In the genomic region with DNA sequence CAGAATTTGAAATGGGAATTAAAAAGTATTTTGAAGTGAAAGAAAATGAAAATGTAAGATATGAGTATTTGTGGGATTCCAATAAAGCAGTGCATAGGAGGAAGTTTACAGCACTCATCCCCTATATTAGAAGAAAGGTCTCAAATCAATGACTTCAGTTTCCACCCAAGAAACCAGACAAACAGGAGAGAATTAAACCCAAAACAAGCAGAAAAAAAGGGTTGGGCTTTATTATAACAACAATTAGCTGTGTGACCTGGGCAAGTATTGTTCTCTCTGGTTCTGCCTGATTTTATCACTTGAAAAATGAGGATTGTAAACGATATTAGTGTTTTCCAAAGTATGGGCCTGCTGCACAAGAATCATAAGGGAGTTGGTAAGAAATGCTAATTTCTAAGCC, we compare ENCODE assay signal across 27 cellular contexts.
"Had no signal": no experiment of that assay in that cellular context is flagged by ENCODE, and none has a peak within 500 bp of the region (broad histone marks: within the 10 kb centered on the region; RNA-seq: fewer than 3 reads in every experiment).

No MANE protein-coding gene starts in this region.

- H3K4me3 Mint-ChIP-seq: stimulated activated effector memory CD8-positive, alpha-beta T cell treated with anti-CD3 and anti-CD28 coated beads, Interleukin-12 subunit alpha, Interleukin-12 subunit beta, amount 100 ng/mL, for 72 hours; stimulated activated memory B cell treated with anti-CD40 and anti-IgM and Interleukin-4, amounts not matched to agents 10 μg/mL and 1 μg/mL and 100 μg/mL, for 72 hours; stimulated activated naive B cell treated with anti-CD40 and anti-IgM and Interleukin-4, amounts not matched to agents 10 μg/mL and 1 μg/mL and 100 μg/mL, for 72 hours; stimulated activated naive CD8-positive, alpha-beta T cell treated with anti-CD3 and anti-CD28 coated beads, Interleukin-15, amount 100 ng/mL, for 72 hours; stimulated activated naive CD8-positive, alpha-beta T cell treated with anti-CD3 and anti-CD28 coated beads, Interleukin-15, Interleukin-2, amounts not matched to agents 100 ng/mL and 50 ng/mL, for 24 hours had no signal

- H3K27me3 ChIP-seq: testis, thyroid gland, tibial nerve, transverse colon, upper lobe of left lung, upper lobe of right lung, uterus, vagina had no signal

- H3K4me1 ChIP-seq: suprapubic skin, testis, upper lobe of right lung, uterus, vagina had no signal

- H3K36me3 Mint-ChIP-seq: stimulated activated effector memory CD8-positive, alpha-beta T cell treated with anti-CD3 and anti-CD28 coated beads, Interleukin-12 subunit alpha, Interleukin-12 subunit beta, amount 100 ng/mL, for 72 hours; stimulated activated memory B cell treated with anti-CD40 and anti-IgM and Interleukin-4, amounts not matched to agents 10 μg/mL and 1 μg/mL and 100 μg/mL, for 72 hours; stimulated activated naive B cell treated with anti-CD40 and anti-IgM and Interleukin-4, amounts not matched to agents 10 μg/mL and 1 μg/mL and 100 μg/mL, for 72 hours had no signal

- H3K9me3 Mint-ChIP-seq: stimulated activated effector memory CD8-positive, alpha-beta T cell treated with anti-CD3 and anti-CD28 coated beads, Interleukin-12 subunit alpha, Interleukin-12 subunit beta, amount 100 ng/mL, for 72 hours; stimulated activated memory B cell treated with anti-CD40 and anti-IgM and Interleukin-4, amounts not matched to agents 10 μg/mL and 1 μg/mL and 100 μg/mL, for 72 hours; stimulated activated naive B cell treated with anti-CD40 and anti-IgM and Interleukin-4, amounts not matched to agents 10 μg/mL and 1 μg/mL and 100 μg/mL, for 72 hours; stimulated activated naive CD8-positive, alpha-beta T cell treated with anti-CD3 and anti-CD28 coated beads, Interleukin-15, amount 100 ng/mL, for 72 hours; stimulated activated naive CD8-positive, alpha-beta T cell treated with anti-CD3 and anti-CD28 coated beads, Interleukin-15, Interleukin-2, amounts not matched to agents 100 ng/mL and 50 ng/mL, for 24 hours had no signal

- H3K27ac Mint-ChIP-seq: stimulated activated effector memory CD8-positive, alpha-beta T cell treated with anti-CD3 and anti-CD28 coated beads, Interleukin-12 subunit alpha, Interleukin-12 subunit beta, amount 100 ng/mL, for 72 hours; stimulated activated memory B cell treated with anti-CD40 and anti-IgM and Interleukin-4, amounts not matched to agents 10 μg/mL and 1 μg/mL and 100 μg/mL, for 72 hours; stimulated activated naive B cell treated with anti-CD40 and anti-IgM and Interleukin-4, amounts not matched to agents 10 μg/mL and 1 μg/mL and 100 μg/mL, for 72 hours; stimulated activated naive CD8-positive, alpha-beta T cell treated with anti-CD3 and anti-CD28 coated beads, Interleukin-15, amount 100 ng/mL, for 72 hours; stimulated activated naive CD8-positive, alpha-beta T cell treated with anti-CD3 and anti-CD28 coated beads, Interleukin-15, Interleukin-2, amounts not matched to agents 100 ng/mL and 50 ng/mL, for 24 hours had no signal

- DNase-seq: stimulated activated CD4-positive, alpha-beta T cell treated with anti-CD3 and anti-CD28 coated beads, Interleukin-2, amount 100 ng/mL, for 24 hours; stimulated activated CD4-positive, alpha-beta T cell treated with anti-CD3 and anti-CD28 coated beads, Interleukin-2, amount 100 ng/mL, for 48 hours; stimulated activated CD4-positive, alpha-beta T cell treated with anti-CD3 and anti-CD28 coated beads, Interleukin-4, amount 100 ng/mL, for 1 hour; stimulated activated CD4-positive, alpha-beta T cell treated with anti-CD3 and anti-CD28 coated beads, Interleukin-4, amount 100 ng/mL, for 24 hours; stimulated activated CD4-positive, alpha-beta T cell treated with anti-CD3 and anti-CD28 coated beads, Interleukin-4, amount 100 ng/mL, for 4 hours; stimulated activated CD8-positive, alpha-beta memory T cell treated with anti-CD3 and anti-CD28 coated beads, Interleukin-4, amount 100 ng/mL, for 48 hours; stimulated activated naive B cell treated with anti-CD40 and anti-IgM and Interleukin-4, amounts not matched to agents 10 μg/mL and 1 μg/mL and 100 μg/mL, for 72 hours; stimulated activated naive CD4-positive, alpha-beta T cell; stimulated activated naive CD4-positive, alpha-beta T cell treated with Interleukin-2 at 50 U/mL for 16 hours; stimulated activated naive CD8-positive, alpha-beta T cell treated with anti-CD3 and anti-CD28 coated beads, Interleukin-15, amount 100 ng/mL, for 72 hours; stimulated activated naive CD8-positive, alpha-beta T cell treated with anti-CD3 and anti-CD28 coated beads, Interleukin-15, Interleukin-2, amounts not matched to agents 100 U/mL and 50 U/mL, for 24 hours; stomach; substantia nigra; testis; thyroid gland; tibial artery; transverse colon; upper lobe of left lung; upper lobe of right lung; uterus had no signal

- H3K36me3 ChIP-seq: stomach, suprapubic skin, thoracic aorta, thyroid gland, tibial artery, tibial nerve, transverse colon, upper lobe of left lung, upper lobe of right lung, uterus, vagina had no signal

- H3K27ac ChIP-seq: stomach, suprapubic skin, testis, thoracic aorta, thyroid gland, tibial artery, tibial nerve, transverse colon, upper lobe of left lung, upper lobe of right lung, uterus, vagina had no signal

- H3K4me3 ChIP-seq: stomach, suprapubic skin, testis, thoracic aorta, thyroid gland, tibial artery, tibial nerve, transverse colon, upper lobe of left lung, upper lobe of right lung, uterus, vagina had no signal

- ATAC-seq: stimulated activated effector memory CD8-positive, alpha-beta T cell treated with anti-CD3 and anti-CD28 coated beads, Interleukin-12 subunit alpha, Interleukin-12 subunit beta, amount 100 ng/mL, for 72 hours; stimulated activated memory B cell treated with anti-CD40 and anti-IgM and Interleukin-4, amounts not matched to agents 10 μg/mL and 1 μg/mL and 100 μg/mL, for 72 hours; stimulated activated naive B cell treated with anti-CD40 and anti-IgM and Interleukin-4, amounts not matched to agents 10 μg/mL and 1 μg/mL and 100 μg/mL, for 72 hours; stimulated activated naive CD8-positive, alpha-beta T cell treated with anti-CD3 and anti-CD28 coated beads, Interleukin-15, amount 100 ng/mL, for 72 hours; stimulated activated naive CD8-positive, alpha-beta T cell treated with anti-CD3 and anti-CD28 coated beads, Interleukin-15, Interleukin-2, amounts not matched to agents 100 U/mL and 50 U/mL, for 24 hours; upper lobe of right lung had no signal

- H3K9me3 ChIP-seq: stomach, suprapubic skin, testis, thoracic aorta, thyroid gland, tibial artery, tibial nerve, transverse colon, upper lobe of left lung, upper lobe of right lung, uterus, vagina had no signal
